8 cellular contexts compared by ENCODE assay signal in the genomic region with DNA sequence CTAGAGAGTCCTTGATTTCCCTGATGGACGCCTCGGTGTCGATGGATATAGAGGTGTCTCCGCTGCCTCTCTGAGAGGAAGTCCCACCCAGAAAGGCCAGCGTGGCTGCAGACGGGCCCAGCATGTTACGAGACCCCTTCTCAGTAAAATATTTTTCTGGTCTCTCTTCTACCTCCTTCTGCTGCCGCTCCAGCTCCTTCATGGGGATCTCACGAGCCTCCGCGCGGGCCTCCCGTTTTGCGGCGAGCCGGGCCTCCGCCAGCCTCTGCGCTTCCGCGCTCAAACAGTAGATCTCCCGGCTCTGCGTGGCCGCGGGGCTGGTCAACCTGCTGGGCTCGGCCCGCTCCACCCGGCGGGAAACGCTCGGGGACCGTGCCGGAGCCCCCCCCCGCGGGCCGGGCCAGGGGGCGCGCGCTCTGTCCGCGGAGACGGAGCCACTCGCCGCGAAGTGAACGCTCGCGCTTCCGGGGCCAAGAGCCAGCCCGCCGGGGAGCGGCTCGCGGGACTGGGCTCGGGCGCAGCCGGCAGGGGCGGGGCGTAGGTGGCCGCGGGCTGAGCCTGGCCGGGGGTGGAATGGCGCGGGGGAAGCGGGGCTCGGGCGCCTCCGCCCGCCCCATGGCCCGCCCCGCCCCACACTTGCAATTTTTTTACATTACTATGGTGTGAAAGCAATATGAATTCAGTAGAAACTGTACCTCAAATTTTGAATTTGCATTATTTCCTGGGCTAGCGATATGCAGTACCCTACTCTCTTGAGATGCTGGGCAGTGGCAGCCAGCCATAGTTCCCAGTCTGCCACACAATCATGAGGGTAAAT. TPM values are rescaled to one million over a fixed set of nuclear protein-coding genes. Genes with fewer than 3 reads are reported as not detected.
DNase-seq lines count a peak whose midpoint lies in the region; ATAC-seq, FAIRE-seq and TF ChIP-seq lines count a peak whose summit lies in the region.

No MANE protein-coding gene starts in this region.

- no peaks in the 10 kb centered on the region for H3K36me3 ChIP-seq in iPS DF 6.9 (ENCODE audit: control insufficient read depth, insufficient read depth, low read length)
- no peaks in the 10 kb centered on the region for H3K36me3 ChIP-seq in gastrocnemius medialis

- DNase-seq in GM04503 (ENCODE audit: low read depth) (peak; percentile 9), Kasumi-1 (lab: John Stamatoyannopoulos, UW) (peak; percentile 28 to 42), T-helper 9 cell (peak; percentile 61), astrocyte of the hippocampus (ENCODE audit: low read depth, low spot score) (peak; percentile 89), iPS DF 6.9 (ENCODE audit: low read depth, low spot score) (no peak), gastrocnemius medialis (peak; percentile 27 to 50), RCC 7860 (ENCODE audit: low spot score) (no peak)

- H3K4me3 ChIP-seq in iPS DF 6.9 (ENCODE audit: low read length) (peak overlapping the region; percentile 51; the same call in 1 of the 2 replicates), gastrocnemius medialis (peak overlapping the region; percentile 58 to 78 (median 72))

- ATAC-seq in GM21737 (IDR thresholded peaks at IDR 0.05; ENCODE audit: unreplicated experiment): peak; percentile 89
- ATAC-seq in gastrocnemius medialis: peak; percentile 72 to 90

- H3K27me3 ChIP-seq in iPS DF 6.9 (ENCODE audit: control insufficient read depth, insufficient read depth, low read length): no peaks in the 10 kb centered on the region
- H3K27me3 ChIP-seq in gastrocnemius medialis: no peaks in the 10 kb centered on the region

- no peak for TF ChIP-seq CTCF in gastrocnemius medialis (IDR thresholded peaks at IDR 0.05 in 4 of 5, conservative IDR thresholded peaks at IDR 0.05 in 1 of 5)

- H3K4me1 ChIP-seq in iPS DF 6.9 (ENCODE audit: control insufficient read depth, insufficient read depth, low read length) (peaks cover 1% of the 10 kb centered on the region; the same call in 1 of the 2 replicates), gastrocnemius medialis (no peaks in the 10 kb centered on the region)

- WGBS in iPS DF 6.9 (ENCODE audit: insufficient coverage, insufficient read length): no CpG with 5 or more reads among the region's 71 CpGs

- FAIRE-seq in RCC 7860 (lab: Jason Lieb, UNC): no peak

- in situ Hi-C loops in gastrocnemius medialis (cut with MboI; ENCODE audit: low sequenced_read_pairs in 4 of 4): no loop called here

- peak in 1 of 2 donors; percentile 16 for TF ChIP-seq POLR2A in gastrocnemius medialis (IDR thresholded peaks at IDR 0.05)

- H3K9me3 ChIP-seq in iPS DF 6.9 (ENCODE audit: control insufficient read depth, insufficient read depth, low read length) (no peaks in the 10 kb centered on the region), gastrocnemius medialis (no peaks in the 10 kb centered on the region)

- intact Hi-C loops in gastrocnemius medialis (cut with DNase I; ENCODE audit: low total_unique reads): loop anchor here (2.0 to 5.0 kb wide), 2 partner anchors 61 to 114 kb away; partner anchors contain the start of gene ZNF639

- H3K27ac ChIP-seq in iPS DF 6.9 (ENCODE audit: low read length) (no peak overlapping the region), gastrocnemius medialis (peak overlapping the region; percentile 25 to 70 (median 50))

RNA-seq across cellular contexts. Expression of gene KCNMB3, which starts 10.2 kb away (rescaled TPM):
- 1 to 10 TPM in 1 of 4 donors, under 1 TPM in 3; 0.24 to 2.1 (median 0.44) TPM for total RNA-seq in gastrocnemius medialis

Comparison
In these comparisons a context has a peak if more than half of its experiments do, and no peak if none do; other contexts are left out.
1. DNase-seq: peak in GM04503 (single experiment), Kasumi-1 (2 of 2), T-helper 9 cell (single experiment), astrocyte of the hippocampus (single experiment) and gastrocnemius medialis (2 of 2); none in iPS DF 6.9 (single experiment) and RCC 7860 (single experiment).